Comparison of ENCODE assay signal across 9 cellular contexts in the genomic region with DNA sequence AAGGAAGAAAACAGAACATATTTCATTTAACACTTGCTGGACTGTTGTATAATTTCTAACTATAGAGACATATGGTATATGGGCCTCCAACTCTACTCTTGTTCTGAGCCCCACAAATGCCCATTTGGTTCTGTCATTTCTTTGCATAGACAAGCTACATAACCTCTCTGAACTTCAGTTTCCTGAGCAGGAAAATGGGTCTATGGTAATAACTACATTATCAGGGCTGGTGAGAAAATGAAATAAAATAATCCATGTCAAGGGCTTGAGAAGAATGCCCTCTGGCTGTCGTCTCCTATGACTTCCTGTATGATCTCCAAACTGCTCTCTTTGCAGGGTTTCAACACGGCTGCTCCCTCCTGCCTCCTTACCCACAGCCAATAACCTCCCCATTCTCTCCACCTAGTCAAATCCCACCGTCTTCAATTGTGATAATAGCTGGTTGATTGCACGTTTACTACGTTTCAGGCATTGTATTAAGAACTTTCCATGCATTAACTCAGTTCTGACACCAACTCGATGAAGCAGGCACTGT. TPM values are rescaled to one million over a fixed set of nuclear protein-coding genes. Genes with fewer than 3 reads are reported as not detected.
DNase-seq lines count a peak whose midpoint lies in the region; TF ChIP-seq lines count a peak whose summit lies in the region.
"Had no signal": no experiment of that assay in that cellular context is flagged by ENCODE, and none has a peak within 500 bp of the region (broad histone marks: within the 10 kb centered on the region; RNA-seq: fewer than 3 reads in every experiment).

No MANE protein-coding gene starts in this region.

- H3K27ac ChIP-seq in suprapubic skin, result peak overlapping the region; percentile 68

- H3K9me3 ChIP-seq in suprapubic skin, result no peaks in the 10 kb centered on the region

- no peaks in the 10 kb centered on the region for H3K36me3 Mint-ChIP-seq in activated T-helper 1 cell treated with anti-CD3 and anti-CD28 coated beads, Interleukin-12 subunit alpha, Interleukin-12 subunit beta, Interleukin-2, Interleukin-4 antibody, amounts not matched to agents 30 ng/mL and 10 ng/mL and 1 ng/mL, durations not matched to agents 14 hours and 24 hours and 36 hours (ENCODE audit: low read depth)
- peaks cover 0 to 3% (median 0%) of the 10 kb centered on the region in 3 donors for H3K36me3 Mint-ChIP-seq in immature natural killer cell

- peaks cover 3% of the 10 kb centered on the region for H3K27me3 Mint-ChIP-seq in activated T-helper 1 cell treated with anti-CD3 and anti-CD28 coated beads, Interleukin-12 subunit alpha, Interleukin-12 subunit beta, Interleukin-2, Interleukin-4 antibody, amounts not matched to agents 30 ng/mL and 10 ng/mL and 1 ng/mL, durations not matched to agents 14 hours and 24 hours and 36 hours (ENCODE audit: insufficient read depth)
- peaks cover 3 to 6% (median 5%) of the 10 kb centered on the region in 3 donors for H3K27me3 Mint-ChIP-seq in immature natural killer cell (ENCODE audit: low read depth in 3 of 3)

- H3K27ac Mint-ChIP-seq in activated T-helper 1 cell treated with anti-CD3 and anti-CD28 coated beads, Interleukin-12 subunit alpha, Interleukin-12 subunit beta, Interleukin-2, Interleukin-4 antibody, amounts not matched to agents 30 ng/mL and 10 ng/mL and 1 ng/mL, durations not matched to agents 14 hours and 24 hours and 36 hours, result peak overlapping the region; percentile 15
- peak overlapping the region in 4 of 6 donors; percentile 17 to 78 (median 62) for H3K27ac Mint-ChIP-seq in immature natural killer cell

- DNase-seq in NCI-H510A treated with DMSO at 0.1 percent for 48 hours (lab: John Stamatoyannopoulos, UW), result peak; percentile 79
- DNase-seq in NCI-H510A (lab: John Stamatoyannopoulos, UW), result no peak
- no peak for DNase-seq in activated T-helper 1 cell treated with anti-CD3 and anti-CD28 coated beads, Interleukin-12 subunit alpha, Interleukin-12 subunit beta, Interleukin-2, Interleukin-4 antibody, amounts not matched to agents 30 ng/mL and 10 ng/mL and 1 ng/mL, durations not matched to agents 14 hours and 24 hours and 36 hours (ENCODE audit: low spot score)
- DNase-seq in immature natural killer cell, result no peak
- DNase-seq in suprapubic skin (ENCODE audit: low spot score in 2 of 2), result no peak
- no peak for DNase-seq in NAMALWA (ENCODE audit: low spot score)
- DNase-seq in OCI-M2 (lab: John Stamatoyannopoulos, UW; ENCODE audit: unreplicated experiment), result no peak
- no peak for DNase-seq in activated gamma-delta T cell (lab: John Stamatoyannopoulos, UW)
- DNase-seq: Calu3 had no signal

- H3K27me3 ChIP-seq in suprapubic skin, result no peaks in the 10 kb centered on the region

- no peak for TF ChIP-seq POLR2A in suprapubic skin (IDR thresholded peaks at IDR 0.05)

- no peaks in the 10 kb centered on the region for H3K9me3 Mint-ChIP-seq in activated T-helper 1 cell treated with anti-CD3 and anti-CD28 coated beads, Interleukin-12 subunit alpha, Interleukin-12 subunit beta, Interleukin-2, Interleukin-4 antibody, amounts not matched to agents 30 ng/mL and 10 ng/mL and 1 ng/mL, durations not matched to agents 14 hours and 24 hours and 36 hours
- H3K9me3 Mint-ChIP-seq in immature natural killer cell, result no peaks in the 10 kb centered on the region

- TF ChIP-seq EP300 in suprapubic skin (IDR thresholded peaks at IDR 0.05), result no peak

- WGBS in suprapubic skin, result 12% methylated on average over 6 of the region's 6 CpGs

- peaks cover 20% of the 10 kb centered on the region for H3K4me1 Mint-ChIP-seq in activated T-helper 1 cell treated with anti-CD3 and anti-CD28 coated beads, Interleukin-12 subunit alpha, Interleukin-12 subunit beta, Interleukin-2, Interleukin-4 antibody, amounts not matched to agents 30 ng/mL and 10 ng/mL and 1 ng/mL, durations not matched to agents 14 hours and 24 hours and 36 hours (ENCODE audit: low read depth)
- H3K4me1 Mint-ChIP-seq in immature natural killer cell, result peaks cover 15 to 23% of the 10 kb centered on the region in 2 donors

- intact Hi-C loops in activated T-helper 1 cell treated with anti-CD3 and anti-CD28 coated beads, Interleukin-12 subunit alpha, Interleukin-12 subunit beta, Interleukin-2, Interleukin-4 antibody, amounts not matched to agents 30 ng/mL and 10 ng/mL and 1 ng/mL, durations not matched to agents 14 hours and 24 hours and 36 hours (cut with micrococcal nuclease), result no loop called here

- peaks cover 22% of the 10 kb centered on the region for H3K4me1 ChIP-seq in suprapubic skin

- peak overlapping the region; percentile 31 for H3K4me3 Mint-ChIP-seq in activated T-helper 1 cell treated with anti-CD3 and anti-CD28 coated beads, Interleukin-12 subunit alpha, Interleukin-12 subunit beta, Interleukin-2, Interleukin-4 antibody, amounts not matched to agents 30 ng/mL and 10 ng/mL and 1 ng/mL, durations not matched to agents 14 hours and 24 hours and 36 hours
- H3K4me3 Mint-ChIP-seq in immature natural killer cell, result peak overlapping the region; percentile 27 to 52 (median 49)

- no peak for TF ChIP-seq CTCF in suprapubic skin (IDR thresholded peaks at IDR 0.05)

- H3K4me3 ChIP-seq in suprapubic skin, result peak overlapping the region; percentile 44

- H3K36me3 ChIP-seq in suprapubic skin, result no peaks in the 10 kb centered on the region

RNA-seq across cellular contexts. Expression of gene ZCCHC3, which starts 12.0 kb away (rescaled TPM):
- 25.9 TPM in 2 replicates for total RNA-seq in activated T-helper 1 cell treated with anti-CD3 and anti-CD28 coated beads, Interleukin-12 subunit alpha, Interleukin-12 subunit beta, Interleukin-2, Interleukin-4 antibody, amounts not matched to agents 30 ng/mL and 10 ng/mL and 1 ng/mL, durations not matched to agents 14 hours and 24 hours and 36 hours
- polyA plus RNA-seq in immature natural killer cell, result 10 to 100 TPM in 1 of 3 donors, 1 to 10 TPM in 2; 2.1 to 14.0 (median 6.1) TPM
- 10 to 100 TPM in 1 of 4 donors, 1 to 10 TPM in 3; 8.1 to 11.2 (median 8.8) TPM for total RNA-seq in suprapubic skin

RNA-seq across cellular contexts. Expression of gene SOX12, which starts 16.0 kb away (rescaled TPM):
- 7.4 and 7.6 TPM in 2 replicates for total RNA-seq in activated T-helper 1 cell treated with anti-CD3 and anti-CD28 coated beads, Interleukin-12 subunit alpha, Interleukin-12 subunit beta, Interleukin-2, Interleukin-4 antibody, amounts not matched to agents 30 ng/mL and 10 ng/mL and 1 ng/mL, durations not matched to agents 14 hours and 24 hours and 36 hours
- polyA plus RNA-seq in immature natural killer cell, result under 1 TPM; 0.08 to 0.27 (median 0.21) TPM
- total RNA-seq in suprapubic skin, result 1 to 10 TPM; 5.4 to 6.5 (median 5.9) TPM

RNA-seq across cellular contexts. Expression of gene C20orf96, which starts 18.8 kb away (rescaled TPM):
- total RNA-seq in activated T-helper 1 cell treated with anti-CD3 and anti-CD28 coated beads, Interleukin-12 subunit alpha, Interleukin-12 subunit beta, Interleukin-2, Interleukin-4 antibody, amounts not matched to agents 30 ng/mL and 10 ng/mL and 1 ng/mL, durations not matched to agents 14 hours and 24 hours and 36 hours, result 4.3 and 4.7 TPM in 2 replicates
- polyA plus RNA-seq in immature natural killer cell, result under 1 TPM; 0.23 to 0.50 (median 0.32) TPM
- 1 to 10 TPM in 2 of 4 donors, under 1 TPM in 2; 0.91 to 5.1 (median 2.0) TPM for total RNA-seq in suprapubic skin

RNA-seq across cellular contexts. Expression of gene NRSN2, which starts 37.5 kb away (rescaled TPM):
- total RNA-seq in activated T-helper 1 cell treated with anti-CD3 and anti-CD28 coated beads, Interleukin-12 subunit alpha, Interleukin-12 subunit beta, Interleukin-2, Interleukin-4 antibody, amounts not matched to agents 30 ng/mL and 10 ng/mL and 1 ng/mL, durations not matched to agents 14 hours and 24 hours and 36 hours, result 5.1 and 6.5 TPM in 2 replicates
- polyA plus RNA-seq in immature natural killer cell, result 1 to 10 TPM; 6.7 to 8.9 (median 7.1) TPM
- 10 to 100 TPM in 3 of 4 donors, 1 to 10 TPM in 1; 8.1 to 11.4 (median 10.9) TPM for total RNA-seq in suprapubic skin

RNA-seq across cellular contexts. Expression of gene DEFB132, which starts 51.8 kb away (rescaled TPM):
- total RNA-seq in activated T-helper 1 cell treated with anti-CD3 and anti-CD28 coated beads, Interleukin-12 subunit alpha, Interleukin-12 subunit beta, Interleukin-2, Interleukin-4 antibody, amounts not matched to agents 30 ng/mL and 10 ng/mL and 1 ng/mL, durations not matched to agents 14 hours and 24 hours and 36 hours, result not detected in 2 replicates
- polyA plus RNA-seq in immature natural killer cell, result not detected
- total RNA-seq in suprapubic skin, result under 1 TPM in 1 of 4 donors, not detected in 3; 0.34 TPM
- total RNA-seq: Calu3 had no signal
